ENCODE assay signal across 8 cellular contexts in genomic region chr3:170356596-170357175, GRCh38. TPM values are rescaled to one million over a fixed set of nuclear protein-coding genes. Genes with fewer than 3 reads are reported as not detected.
A peak's percentile ranks its signal among the peaks of the same experiment; 100 is the strongest.
DNase-seq lines count a peak whose midpoint lies in the region; ATAC-seq, FAIRE-seq and TF ChIP-seq lines count a peak whose summit lies in the region.

No MANE protein-coding gene starts in this region.

- peak overlapping the region; percentile 88 for H3K4me2 ChIP-seq in DOHH2 (ENCODE audit: low read length)

- no peaks in the 10 kb centered on the region for H3K9me2 ChIP-seq in DOHH2 (replicated peaks; ENCODE audit: control insufficient read depth, low read length)

- peak overlapping the region; percentile 65 for H3K9ac ChIP-seq in SK-N-MC (ENCODE audit: insufficient read length)

- H3K9me3 ChIP-seq in DOHH2 (ENCODE audit: control insufficient read depth, insufficient read depth, low read length) (no peaks in the 10 kb centered on the region), SK-N-MC (ENCODE audit: low read depth, low read length) (no peaks in the 10 kb centered on the region), left ventricle myocardium inferior (replicated peaks) (no peaks in the 10 kb centered on the region)

- H3K4me1 ChIP-seq in DOHH2 (ENCODE audit: control insufficient read depth, low read length): peaks cover 77% of the 10 kb centered on the region
- H3K4me1 ChIP-seq in left ventricle myocardium inferior: peaks cover 56% of the 10 kb centered on the region

- H3K79me2 ChIP-seq in DOHH2 (ENCODE audit: control insufficient read depth, low read length): peaks cover 41% of the 10 kb centered on the region

- ATAC-seq in GM21390 (IDR thresholded peaks at IDR 0.05; ENCODE audit: unreplicated experiment): peak; percentile 38

- H3K4me3 ChIP-seq in DOHH2 (ENCODE audit: low read length): peak overlapping the region; percentile 79
- H3K4me3 ChIP-seq in SK-N-MC: peak overlapping the region; percentile 83
- H3K4me3 ChIP-seq in left ventricle myocardium inferior: peak overlapping the region; percentile 91

- peak overlapping the region; percentile 92 for H3K27ac ChIP-seq in DOHH2 (ENCODE audit: low read depth, low read length)
- H3K27ac ChIP-seq in SK-N-MC: peak overlapping the region; percentile 87
- H3K27ac ChIP-seq in adipose tissue (ENCODE audit: low read depth, low read length): peak overlapping the region; percentile 99
- H3K27ac ChIP-seq in left ventricle myocardium inferior (replicated peaks): peak overlapping the region; percentile 98

- WGBS in adipose tissue, 3 donors: 0 to 1% (median 0%) methylated on average over 10 to 60 of the region's 60 CpGs

- H3K27me3 ChIP-seq in DOHH2 (ENCODE audit: control insufficient read depth, low read length) (no peaks in the 10 kb centered on the region), left ventricle myocardium inferior (ENCODE audit: low read depth) (no peaks in the 10 kb centered on the region)

- DNase-seq in HTR-8/SVneo (ENCODE audit: insufficient read length, low spot score): peak; percentile 84
- no peak for DNase-seq in SK-N-MC (ENCODE audit: low read depth, low spot score)
- peak; percentile 90 for DNase-seq in left ventricle myocardium inferior
- peak; percentile 82 for DNase-seq in putamen (ENCODE audit: low spot score)
- no peak for DNase-seq in NCI-H187 treated with DMSO at 0.1 percent for 48 hours (lab: John Stamatoyannopoulos, UW)

- peak; percentile 74 for FAIRE-seq in HTR-8/SVneo (lab: Jason Lieb, UNC)

- TF ChIP-seq CTCF in DOHH2 (IDR thresholded peaks at IDR 0.05; ENCODE audit: low read depth, low read length, poor library complexity, severe bottlenecking) (no peak), left ventricle myocardium inferior (IDR thresholded peaks at IDR 0.05; ENCODE audit: borderline replicate concordance) (no peak)

- intact Hi-C loops in left ventricle myocardium inferior (cut with micrococcal nuclease): no loop called here

- H3F3A ChIP-seq in DOHH2 (ENCODE audit: control insufficient read depth, insufficient read depth): peaks cover 27% of the 10 kb centered on the region

- H4K20me1 ChIP-seq in DOHH2 (ENCODE audit: control insufficient read depth, insufficient read depth, low read depth, low read length): no peaks in the 10 kb centered on the region

- peaks cover 36% of the 10 kb centered on the region for H3K36me3 ChIP-seq in DOHH2 (ENCODE audit: control insufficient read depth, low read length)
- peaks cover 21% of the 10 kb centered on the region for H3K36me3 ChIP-seq in SK-N-MC (ENCODE audit: insufficient read depth, low read length)
- peaks cover 18% of the 10 kb centered on the region for H3K36me3 ChIP-seq in left ventricle myocardium inferior

RNA-seq across cellular contexts. Expression of gene SKIL, which starts 0.8 kb away (rescaled TPM):
- polyA plus RNA-seq in adipose tissue: 10 to 100 TPM in 2 of 3 donors, 1 to 10 TPM in 1; 3.4 to 16.0 (median 13.3) TPM
- 21.5 TPM for total RNA-seq in left ventricle myocardium inferior

Comparison
In these comparisons a context has a peak if more than half of its experiments do, and no peak if none do; other contexts are left out.
1. DNase-seq: peak in HTR-8/SVneo (single experiment), left ventricle myocardium inferior (single experiment) and putamen (single experiment); none in SK-N-MC (single experiment) and NCI-H187 treated with DMSO at 0.1 percent for 48 hours (single experiment).
2. Peak in every context shown above with its lines, with median percentiles within 50 percentile points of each other: H3K27ac ChIP-seq and H3K4me3 ChIP-seq.